In the genomic region with DNA sequence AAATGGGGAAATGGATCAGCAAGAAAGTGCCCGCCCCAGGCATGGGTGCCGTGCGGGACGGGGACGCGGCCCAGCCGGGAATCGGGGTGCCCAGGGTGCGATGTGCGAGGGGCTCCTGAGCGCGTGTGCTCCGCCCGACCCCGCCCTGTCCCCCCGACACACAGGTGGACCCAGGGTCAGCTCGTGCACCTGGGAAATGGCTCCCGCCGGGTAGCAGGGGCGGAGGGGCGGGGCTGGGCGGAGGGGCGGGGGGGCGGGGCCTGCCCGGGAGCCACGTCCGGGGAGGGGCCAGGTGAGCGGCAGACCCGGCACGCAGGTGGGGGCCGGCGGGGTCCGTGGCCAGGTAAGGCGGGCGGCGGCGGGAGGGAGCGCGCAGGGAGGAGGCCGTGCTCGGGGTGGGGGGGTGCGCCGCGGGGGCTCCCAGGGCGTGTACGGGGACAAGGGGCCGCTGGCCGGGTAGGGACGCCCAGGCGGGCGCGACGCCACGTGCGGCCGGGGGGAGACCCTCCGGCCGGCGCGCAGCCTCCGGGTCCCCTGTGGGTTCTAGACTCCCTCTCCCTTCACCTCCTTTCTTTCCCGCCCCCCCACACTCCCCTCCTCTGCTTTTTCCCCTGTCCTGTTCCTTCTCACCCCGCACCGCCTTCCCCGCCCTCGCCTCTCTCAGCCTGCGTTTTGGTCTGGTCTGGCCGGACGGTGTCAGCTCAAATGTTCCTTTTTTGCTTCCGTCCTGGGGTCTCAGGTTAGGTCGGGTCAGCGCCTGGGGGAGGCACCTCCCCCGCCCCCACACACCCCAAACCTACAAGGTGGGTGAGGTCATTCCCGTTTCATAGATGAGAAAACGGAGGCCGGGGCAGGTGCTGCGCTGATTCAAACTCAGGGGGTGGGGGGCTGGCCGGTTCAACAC, we compare ENCODE assay signal across 1 cellular context.
TF ChIP-seq lines count a peak whose summit lies in the region.

A gene (plus strand): TSS at position 291 of the 904 bp plus-strand sequence. CDS start 33,953 bp downstream, outside the sequence.

TF ChIP-seq in H1, 55 proteins besides CTCF, POLR2A, EP300 and RAD21 (continued from another document):
- TF ChIP-seq SIN3A (conservative IDR thresholded peaks at IDR 0.05 in 1 of 2, IDR thresholded peaks at IDR 0.05 in 1 of 2; ENCODE audit: low read depth in 1 of 2, low read length in 2 of 2) (0 out of 4 replicates have a peak, but pooled peaks have one; percentile 12 to 53), GABPA (IDR thresholded peaks at IDR 0.05; ENCODE audit: borderline replicate concordance, insufficient read depth, low read length) (0 out of 2 replicates have a peak, but pooled peaks have one; percentile 10), JUN (IDR thresholded peaks at IDR 0.05; ENCODE audit: low read depth, low read length) (no peak), TCF12 (IDR thresholded peaks at IDR 0.05; ENCODE audit: low read depth, low read length) (0 out of 2 replicates have a peak, but pooled peaks have one; percentile 26)
- TF ChIP-seq, protein P1, sequence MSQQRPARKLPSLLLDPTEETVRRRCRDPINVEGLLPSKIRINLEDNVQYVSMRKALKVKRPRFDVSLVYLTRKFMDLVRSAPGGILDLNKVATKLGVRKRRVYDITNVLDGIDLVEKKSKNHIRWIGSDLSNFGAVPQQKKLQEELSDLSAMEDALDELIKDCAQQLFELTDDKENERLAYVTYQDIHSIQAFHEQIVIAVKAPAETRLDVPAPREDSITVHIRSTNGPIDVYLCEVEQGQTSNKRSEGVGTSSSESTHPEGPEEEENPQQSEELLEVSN (IDR thresholded peaks at IDR 0.05): peak; percentile 9; the same call in 1 of the 2 replicates
